In genomic region chr7:142812437-142813215, GRCh38 we compare ENCODE assay signal across 12 cellular contexts. TPM values are rescaled to one million over a fixed set of nuclear protein-coding genes. Genes with fewer than 3 reads are reported as not detected.
A peak's percentile ranks its signal among the peaks of the same experiment; 100 is the strongest.
DNase-seq lines count a peak whose midpoint lies in the region; ATAC-seq and TF ChIP-seq lines count a peak whose summit lies in the region.
"Had no signal": no experiment of that assay in that cellular context is flagged by ENCODE, and none has a peak within 500 bp of the region (broad histone marks: within the 10 kb centered on the region; RNA-seq: fewer than 3 reads in every experiment).

No MANE protein-coding gene starts in this region.

- peak overlapping the region in 5 of 7 donors; percentile 33 to 51 (median 48) for H3K4me3 Mint-ChIP-seq in CD8-positive, alpha-beta memory T cell
- peak overlapping the region; percentile 71 for H3K4me3 Mint-ChIP-seq in activated B cell treated with CpG ODN at 0.5 μM for 24 hours

- H3K27ac ChIP-seq in CD8-positive, alpha-beta memory T cell (ENCODE audit: low read depth, low read length), result no peak overlapping the region
- peak overlapping the region; percentile 52 for H3K27ac ChIP-seq in mesendoderm (ENCODE audit: low read depth, low read length)
- H3K27ac ChIP-seq in suprapubic skin, result no peak overlapping the region
- H3K27ac ChIP-seq: SJSA1 had no signal

- H2BK120ac ChIP-seq in mesendoderm (ENCODE audit: low read depth, low read length), result peak overlapping the region; percentile 3

- no peak overlapping the region for H3K4me3 ChIP-seq in CD8-positive, alpha-beta memory T cell (ENCODE audit: low read length)
- H3K4me3 ChIP-seq in mesendoderm (ENCODE audit: low read length), result no peak overlapping the region
- H3K4me3 ChIP-seq in suprapubic skin, result no peak overlapping the region
- H3K4me3 ChIP-seq: SJSA1 had no signal

- H4K8ac ChIP-seq in mesendoderm (ENCODE audit: low read depth, low read length), result no peak overlapping the region

- H3K27me3 Mint-ChIP-seq in CD8-positive, alpha-beta memory T cell, result peaks cover 12 to 17% of the 10 kb centered on the region in 2 donors
- H3K27me3 Mint-ChIP-seq in activated B cell treated with CpG ODN at 0.5 μM for 24 hours, result no peaks in the 10 kb centered on the region

- CTCF ChIA-PET in CD8-positive, alpha-beta memory T cell (lab: Charles Lee), result interaction anchor here (0.9 to 15.2 kb wide), 22 partner anchors 7 to 514 kb away, joined by 3 to 508 read pairs (median 5); no protein-coding TSS in a partner anchor
- CTCF ChIA-PET in activated B cell treated with CpG ODN at 0.5 μM for 24 hours (lab: Charles Lee), result interaction anchor here (0.6 to 12.4 kb wide), 13 partner anchors 23 to 402 kb away, joined by 3 to 571 read pairs (median 6); partner anchors contain the start of gene EPHB6

- H3K4me1 ChIP-seq in CD8-positive, alpha-beta memory T cell (ENCODE audit: insufficient read depth, low read length), result peaks cover 60% of the 10 kb centered on the region
- H3K4me1 ChIP-seq in mesendoderm (ENCODE audit: control insufficient read depth, low read depth, low read length), result peaks cover 8% of the 10 kb centered on the region
- peaks cover 4% of the 10 kb centered on the region for H3K4me1 ChIP-seq in suprapubic skin
- H3K4me1 ChIP-seq: SJSA1 had no signal

- H3K36me3 ChIP-seq in CD8-positive, alpha-beta memory T cell (ENCODE audit: insufficient read depth, low read length), result no peaks in the 10 kb centered on the region
- no peaks in the 10 kb centered on the region for H3K36me3 ChIP-seq in mesendoderm (ENCODE audit: control insufficient read depth, insufficient read depth, low read length)
- no peaks in the 10 kb centered on the region for H3K36me3 ChIP-seq in suprapubic skin
- H3K36me3 ChIP-seq: SJSA1 had no signal

- no peaks in the 10 kb centered on the region for H3K9me3 Mint-ChIP-seq in CD8-positive, alpha-beta memory T cell
- H3K9me3 Mint-ChIP-seq in activated B cell treated with CpG ODN at 0.5 μM for 24 hours, result no peaks in the 10 kb centered on the region

- H3K9me3 ChIP-seq in CD8-positive, alpha-beta memory T cell (ENCODE audit: low read length), result no peaks in the 10 kb centered on the region
- H3K9me3 ChIP-seq in suprapubic skin, result no peaks in the 10 kb centered on the region
- H3K9me3 ChIP-seq: SJSA1 had no signal

- H2AK5ac ChIP-seq in mesendoderm (ENCODE audit: low read length), result no peak overlapping the region

- TF ChIP-seq EP300 in suprapubic skin (IDR thresholded peaks at IDR 0.05), result no peak

- intact Hi-C loops in activated B cell treated with CpG ODN at 0.5 μM for 24 hours (cut with micrococcal nuclease), result no loop called here
- intact Hi-C loops in Right ventricle myocardium superior (cut with DNase I), result no loop called here

- peak overlapping the region; percentile 63 for H3K4ac ChIP-seq in mesendoderm (ENCODE audit: low read depth, low read length)

- no peak overlapping the region for H3K23ac ChIP-seq in mesendoderm (ENCODE audit: low read length)

- peak overlapping the region; percentile 24 for H3K9ac ChIP-seq in mesendoderm (ENCODE audit: low read length)

- no CpG with 5 or more reads among the region's 7 CpGs for whole genome bisulfite sequencing in mesendoderm (ENCODE audit: extremely low coverage, insufficient coverage, low lambda C conversion rate)
- WGBS in suprapubic skin, result 49% methylated on average over 4 of the region's 7 CpGs

- H3K4me2 ChIP-seq in mesendoderm (ENCODE audit: low read length), result no peak overlapping the region

- H2BK5ac ChIP-seq in mesendoderm (ENCODE audit: low read length), result peak overlapping the region; percentile 53

- peak overlapping the region; percentile 12 for H3K18ac ChIP-seq in mesendoderm (ENCODE audit: low read length)

- H3K4me1 Mint-ChIP-seq in CD8-positive, alpha-beta memory T cell, result peaks cover 46 to 64% (median 58%) of the 10 kb centered on the region in 3 donors
- peaks cover 71% of the 10 kb centered on the region for H3K4me1 Mint-ChIP-seq in activated B cell treated with CpG ODN at 0.5 μM for 24 hours

- H4K5ac ChIP-seq in mesendoderm (ENCODE audit: low read length), result no peak overlapping the region

- H3K27me3 ChIP-seq in CD8-positive, alpha-beta memory T cell (ENCODE audit: insufficient read depth, low read length, poor library complexity, severe bottlenecking), result no peaks in the 10 kb centered on the region
- H3K27me3 ChIP-seq in mesendoderm (ENCODE audit: insufficient read depth, low read length, poor library complexity) (no peaks in the 10 kb centered on the region), suprapubic skin (peaks cover 32% of the 10 kb centered on the region)

- H3K36me3 Mint-ChIP-seq in CD8-positive, alpha-beta memory T cell, result peaks cover 0 to 3% (median 0%) of the 10 kb centered on the region in 3 donors
- peaks cover 3% of the 10 kb centered on the region for H3K36me3 Mint-ChIP-seq in activated B cell treated with CpG ODN at 0.5 μM for 24 hours (ENCODE audit: low read depth)

- H3K79me1 ChIP-seq in mesendoderm (ENCODE audit: low read length), result no peaks in the 10 kb centered on the region

- POLR2A ChIA-PET in CD8-positive, alpha-beta memory T cell (lab: Charles Lee), result interaction anchor here (0.7 to 13.3 kb wide), 4 partner anchors 8 to 492 kb away, joined by 3 to 1213 read pairs (median 4); no protein-coding TSS in a partner anchor
- POLR2A ChIA-PET in activated B cell treated with CpG ODN at 0.5 μM for 24 hours (lab: Charles Lee), result interaction anchor here (0.7 to 12.5 kb wide), 5 partner anchors 22 to 175 kb away, joined by 3 to 1916 read pairs (median 31); partner anchors contain the start of gene EPHB6

- TF ChIP-seq CTCF in activated B cell treated with CpG ODN at 0.5 μM for 24 hours (IDR thresholded peaks at IDR 0.05) (no peak), suprapubic skin (IDR thresholded peaks at IDR 0.05) (no peak)

- ATAC-seq in HG03442 (IDR thresholded peaks at IDR 0.05; ENCODE audit: unreplicated experiment) (peak; percentile 7), activated B cell treated with CpG ODN at 0.5 μM for 24 hours (ENCODE audit: low read depth) (peak; percentile 12), Right ventricle myocardium superior (ENCODE audit: poor library complexity) (no peak), GM19452 (IDR thresholded peaks at IDR 0.05; ENCODE audit: unreplicated experiment) (no peak)

- H3K27ac Mint-ChIP-seq in CD8-positive, alpha-beta memory T cell, result peak overlapping the region in 6 of 8 donors; percentile 2 to 100 (median 92)
- peak overlapping the region; percentile 98 for H3K27ac Mint-ChIP-seq in activated B cell treated with CpG ODN at 0.5 μM for 24 hours

- peak overlapping the region; percentile 51 for H3K56ac ChIP-seq in mesendoderm (ENCODE audit: low read length)

- H2BK15ac ChIP-seq in mesendoderm (replicated peaks; ENCODE audit: low read depth), result no peak overlapping the region

- no peaks in the 10 kb centered on the region for H3K79me2 ChIP-seq in mesendoderm (ENCODE audit: control insufficient read depth, insufficient read depth, low read length)

- no peak for TF ChIP-seq POLR2A in suprapubic skin (IDR thresholded peaks at IDR 0.05)

- DNase-seq in CD8-positive, alpha-beta memory T cell, result no peak
- no peak for DNase-seq in activated B cell treated with CpG ODN at 0.5 μM for 24 hours
- peak; percentile 85 for DNase-seq in mesendoderm
- DNase-seq in Right ventricle myocardium superior, result no peak
- DNase-seq in suprapubic skin (ENCODE audit: low spot score in 2 of 2), result no peak
- no peak for DNase-seq in NCI-H510A (lab: John Stamatoyannopoulos, UW)
- DNase-seq: KG1, kidney had no signal

RNA-seq across cellular contexts. Expression of gene PRSS2, which starts 41.9 kb away (rescaled TPM):
- total RNA-seq in CD8-positive, alpha-beta memory T cell, result not detected
- polyA plus RNA-seq in CD8-positive, alpha-beta memory T cell, result not detected
- not detected in 2 replicates for total RNA-seq in activated B cell treated with CpG ODN at 0.5 μM for 24 hours
- 2.3 TPM for polyA plus RNA-seq in mesendoderm (2013, experiment 1 of 2)
- polyA plus RNA-seq in mesendoderm (2013, experiment 2 of 2), result 2.7 TPM
- not detected for total RNA-seq in Right ventricle myocardium superior
- not detected for total RNA-seq in suprapubic skin
- total RNA-seq: cardiac septum, kidney, SJSA1 had no signal

RNA-seq across cellular contexts. Expression of gene EPHB6, which starts 42.2 kb away (rescaled TPM):
- 1 to 10 TPM; 6.0 to 8.1 TPM for total RNA-seq in CD8-positive, alpha-beta memory T cell
- 13.7 TPM for polyA plus RNA-seq in CD8-positive, alpha-beta memory T cell
- total RNA-seq in activated B cell treated with CpG ODN at 0.5 μM for 24 hours (20.9 and 21.4 TPM in 2 replicates), Right ventricle myocardium superior (2.6 TPM), suprapubic skin (100 to 1,000 TPM; 207 to 299 (median 258) TPM)
- 5.5 TPM for polyA plus RNA-seq in mesendoderm (2013, experiment 1 of 2)
- 5.0 TPM for polyA plus RNA-seq in mesendoderm (2013, experiment 2 of 2)

Comparison
In these comparisons a context has a peak if more than half of its experiments do, and no peak if none do; other contexts are left out.
1. ATAC-seq: peak in HG03442 (single experiment) and activated B cell treated with CpG ODN at 0.5 μM for 24 hours (single experiment); none in Right ventricle myocardium superior (single experiment) and GM19452 (single experiment).